Comparison of ENCODE assay signal across 8 cellular contexts in the genomic region with DNA sequence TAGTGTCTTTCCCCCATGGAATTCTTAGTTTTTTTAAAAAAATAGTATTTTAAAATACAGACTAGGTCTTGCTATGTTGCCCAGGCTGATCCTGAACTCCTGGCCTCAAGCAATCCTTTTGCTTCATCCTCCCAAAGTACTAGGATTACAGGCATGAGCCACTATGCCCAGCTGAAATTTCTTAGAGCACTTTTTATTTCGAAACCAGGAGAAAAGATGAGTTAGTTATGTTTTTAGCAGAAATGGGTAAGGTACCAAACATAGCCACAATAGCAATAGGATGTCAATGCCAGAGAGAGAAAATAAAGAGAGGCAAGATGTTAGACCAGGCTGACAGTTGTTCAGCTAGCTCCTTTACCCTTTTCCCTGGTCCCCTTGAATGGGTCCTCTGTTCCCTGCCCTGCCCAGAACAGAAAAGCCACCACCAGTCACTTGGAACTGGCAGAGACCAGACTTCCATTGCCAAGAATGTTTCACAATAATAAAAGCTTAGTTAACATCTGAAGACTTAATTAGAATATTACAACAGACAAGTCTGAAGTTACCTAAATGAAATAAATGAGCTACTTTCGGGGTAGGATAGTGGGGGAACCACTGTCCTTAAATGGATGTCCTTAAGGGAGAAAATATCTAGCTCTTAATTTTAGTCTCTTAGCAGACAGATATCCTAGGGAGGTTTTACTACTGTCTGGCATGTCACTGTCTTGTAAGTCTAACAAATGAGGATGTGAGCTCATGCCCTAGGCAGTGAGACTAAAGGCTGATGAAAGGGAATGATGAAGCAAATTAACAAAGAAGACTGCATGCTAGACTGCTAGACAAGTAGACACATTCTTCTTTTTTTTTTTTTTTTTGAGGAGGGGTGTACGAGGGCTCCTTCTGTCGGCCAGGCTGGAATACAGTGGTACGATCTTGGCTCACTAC. TPM values are rescaled to one million over a fixed set of nuclear protein-coding genes. Genes with fewer than 3 reads are reported as not detected.
DNase-seq lines count a peak whose midpoint lies in the region; ATAC-seq and TF ChIP-seq lines count a peak whose summit lies in the region.

No MANE protein-coding gene starts in this region.

- intact Hi-C loops in posterior vena cava (cut with DNase I): no loop called here

- TF ChIP-seq CTCF in coronary artery (IDR thresholded peaks at IDR 0.05): no peak

- peak overlapping the region; percentile 49 to 59 for H3K27ac ChIP-seq in coronary artery

- DNase-seq in AG08395 (ENCODE audit: low spot score): peak; percentile 61
- peak; percentile 29 for DNase-seq in NCI-H69 (lab: John Stamatoyannopoulos, UW)
- DNase-seq in coronary artery (ENCODE audit: low spot score): no peak
- peak; percentile 69 for DNase-seq in midbrain (lab: John Stamatoyannopoulos, UW)
- DNase-seq in NCI-H1436 treated with DMSO at 0.1 percent for 48 hours (lab: John Stamatoyannopoulos, UW): no peak
- DNase-seq in activated CD4-positive, alpha-beta T cell treated with anti-CD3 and anti-CD28 coated beads for 48 hours: no peak
- DNase-seq in posterior vena cava (ENCODE audit: low spot score): no peak

- no peak overlapping the region for H3K4me3 ChIP-seq in coronary artery

- ATAC-seq in GM21515 (IDR thresholded peaks at IDR 0.05; ENCODE audit: unreplicated experiment): no peak

RNA-seq across cellular contexts. Expression of gene ABL2, which starts 54.2 kb away (rescaled TPM):
- 10 to 100 TPM; 37.2 to 63.5 TPM for total RNA-seq in posterior vena cava

Comparison
In these comparisons a context has a peak if more than half of its experiments do, and no peak if none do; other contexts are left out.
1. DNase-seq: peak in AG08395 (single experiment), NCI-H69 (single experiment) and midbrain (single experiment); none in coronary artery (single experiment), NCI-H1436 treated with DMSO at 0.1 percent for 48 hours (single experiment), activated CD4-positive, alpha-beta T cell treated with anti-CD3 and anti-CD28 coated beads for 48 hours (single experiment) and posterior vena cava (single experiment).